28 cellular contexts compared by ENCODE assay signal in genomic region chr1:245132771-245133170, GRCh38. TPM values are rescaled to one million over a fixed set of nuclear protein-coding genes. Genes with fewer than 3 reads are reported as not detected.
"Had no signal": no experiment of that assay in that cellular context is flagged by ENCODE, and none has a peak within 500 bp of the region (broad histone marks: within the 10 kb centered on the region; RNA-seq: fewer than 3 reads in every experiment).

No MANE protein-coding gene starts in this region.

- H3K4me3 Mint-ChIP-seq: activated CD4-positive, alpha-beta T cell treated with anti-CD3 and anti-CD28 coated beads for 36 hours; activated CD4-positive, alpha-beta T cell treated with anti-CD3 and anti-CD28 coated beads, Interleukin-2, amount 10 ng/mL, durations not matched to agents 24 days and 14 days; activated CD8-positive, alpha-beta T cell treated with anti-CD3 and anti-CD28 coated beads for 36 hours; activated naive CD8-positive, alpha-beta T cell; activated naive CD8-positive, alpha-beta T cell treated with anti-CD3 and anti-CD28 coated beads, Interleukin-2, amount 50 U/mL, for 24 hours; activated T-cell treated with anti-CD3 and anti-CD28 coated beads, Interleukin-2, amount 50 U/mL, for 4 hours; activated T-helper 17 cell treated with anti-CD3 and anti-CD28 coated beads, Interleukin-2, amount 50 U/mL, for 72 hours; T-cell; T-helper 1 cell treated with Interleukin-12 subunit alpha and Interleukin-12 subunit beta and Interleukin-4 antibody, amounts not matched to agents 30 μg/mL and 1 μg/mL, for 36 hours had no signal

- H3K4me1 Mint-ChIP-seq: activated CD4-positive, alpha-beta T cell treated with anti-CD3 and anti-CD28 coated beads for 36 hours; activated CD4-positive, alpha-beta T cell treated with anti-CD3 and anti-CD28 coated beads, Interleukin-2, amount 10 ng/mL, durations not matched to agents 24 days and 14 days; activated naive CD8-positive, alpha-beta T cell treated with anti-CD3 and anti-CD28 coated beads, Interleukin-2, amount 50 U/mL, for 24 hours; activated T-helper 17 cell treated with anti-CD3 and anti-CD28 coated beads, Interleukin-2, amount 50 U/mL, for 72 hours; T-cell had no signal

- H3K9me3 Mint-ChIP-seq: activated CD4-positive, alpha-beta T cell treated with anti-CD3 and anti-CD28 coated beads, Interleukin-2, amount 10 ng/mL, durations not matched to agents 24 days and 14 days; T-helper 1 cell treated with Interleukin-12 subunit alpha and Interleukin-12 subunit beta and Interleukin-4 antibody, amounts not matched to agents 30 μg/mL and 1 μg/mL, for 36 hours had no signal

- ATAC-seq: activated CD4-positive, alpha-beta T cell treated with anti-CD3 and anti-CD28 coated beads for 36 hours; activated CD8-positive, alpha-beta T cell treated with anti-CD3 and anti-CD28 coated beads for 36 hours; activated naive CD8-positive, alpha-beta T cell treated with anti-CD3 and anti-CD28 coated beads, Interleukin-2, amount 50 U/mL, for 24 hours; activated T-cell treated with anti-CD3 and anti-CD28 coated beads, Interleukin-2, amount 50 U/mL, for 4 hours; activated T-helper 17 cell treated with anti-CD3 and anti-CD28 coated beads, Interleukin-2, amount 50 U/mL, for 72 hours; body of pancreas; gastroesophageal sphincter; T-cell had no signal

- H3K27ac Mint-ChIP-seq: activated CD4-positive, alpha-beta T cell treated with anti-CD3 and anti-CD28 coated beads for 36 hours; activated CD4-positive, alpha-beta T cell treated with anti-CD3 and anti-CD28 coated beads, Interleukin-2, amount 10 ng/mL, durations not matched to agents 24 days and 14 days; activated CD8-positive, alpha-beta T cell treated with anti-CD3 and anti-CD28 coated beads for 36 hours; activated naive CD8-positive, alpha-beta T cell; activated naive CD8-positive, alpha-beta T cell treated with anti-CD3 and anti-CD28 coated beads, Interleukin-2, amount 50 U/mL, for 24 hours; activated T-helper 17 cell treated with anti-CD3 and anti-CD28 coated beads, Interleukin-2, amount 50 U/mL, for 72 hours; T-cell; T-helper 1 cell treated with Interleukin-12 subunit alpha and Interleukin-12 subunit beta and Interleukin-4 antibody, amounts not matched to agents 30 μg/mL and 1 μg/mL, for 36 hours had no signal

- H3K36me3 Mint-ChIP-seq: activated naive CD8-positive, alpha-beta T cell; T-cell had no signal

- DNase-seq: activated CD4-positive, alpha-beta T cell treated with anti-CD3 and anti-CD28 coated beads for 36 hours; activated CD4-positive, alpha-beta T cell treated with anti-CD3 and anti-CD28 coated beads, Interleukin-2, amount 10 ng/mL, durations not matched to agents 24 days and 14 days; activated CD4-positive, alpha-beta T cell treated with anti-CD3 and anti-CD28 coated beads, Interleukin-2, amount 50 U/mL, for 4 hours; activated CD4-positive, CD25-positive, alpha-beta regulatory T cell; activated CD4-positive, CD25-positive, alpha-beta regulatory T cell treated with anti-CD3 and anti-CD28 coated beads, Interleukin-2, amount 50 U/mL, for 72 hours; activated CD8-positive, alpha-beta memory T cell treated with anti-CD3 and anti-CD28 coated beads for 24 hours; activated CD8-positive, alpha-beta T cell treated with anti-CD3 and anti-CD28 coated beads for 36 hours; activated effector memory CD4-positive, alpha-beta T cell treated with Interleukin-2 at 50 U/mL for 16 hours; activated gamma-delta T cell treated with Interleukin-2 at 50 U/mL for 16 hours; activated naive CD4-positive, alpha-beta T cell treated with anti-CD3 and anti-CD28 coated beads, Interleukin-2, amount 50 U/mL, for 16 hours; activated naive CD4-positive, alpha-beta T cell treated with Interleukin-2 at 50 U/mL for 16 hours; activated naive CD8-positive, alpha-beta T cell treated with anti-CD3 and anti-CD28 coated beads, Interleukin-2, amount 50 U/mL, for 24 hours; activated T-cell treated with anti-CD3 and anti-CD28 coated beads, Interleukin-2, amount 50 U/mL, for 4 hours; adrenal gland; amygdala; body of pancreas; caudate nucleus; colonic mucosa; effector CD8-positive, alpha-beta T cell; esophagus squamous epithelium; foreskin melanocyte; SW 1271; T-cell; T1000 had no signal

RNA-seq across cellular contexts. Expression of gene KIF26B, which starts 22.0 kb away (rescaled TPM):
- total RNA-seq: activated T-helper 17 cell treated with anti-CD3 and anti-CD28 coated beads, Interleukin-2, amount 50 U/mL, for 72 hours had no signal
